In genomic region chr2:201808070-201808469, GRCh38 we compare ENCODE assay signal across 1 cellular context.
TF ChIP-seq lines count a peak whose summit lies in the region.

No MANE protein-coding gene starts in this region.

TF ChIP-seq in IMR-90, 13 proteins besides CTCF, POLR2A, EP300 and RAD21:
- TF ChIP-seq ELK1 (IDR thresholded peaks at IDR 0.05; ENCODE audit: borderline replicate concordance, low read depth, low read length) (no peak), BHLHE40 (IDR thresholded peaks at IDR 0.05; ENCODE audit: low read depth, low read length) (no peak), MAFK (IDR thresholded peaks at IDR 0.05; ENCODE audit: low read depth, low read length) (no peak), CHD1 (IDR thresholded peaks at IDR 0.05; ENCODE audit: low read depth, low read length) (no peak), USF2 (IDR thresholded peaks at IDR 0.05; ENCODE audit: low read depth, low read length) (no peak), MXI1 (IDR thresholded peaks at IDR 0.05; ENCODE audit: borderline replicate concordance, low read depth, low read length) (no peak), NFE2L2 (IDR thresholded peaks at IDR 0.05; ENCODE audit: low read depth, low read length) (no peak), MAZ (IDR thresholded peaks at IDR 0.05; ENCODE audit: borderline replicate concordance, low read depth, low read length) (no peak), CEBPB (IDR thresholded peaks at IDR 0.05; ENCODE audit: low read depth, low read length) (no peak), RFX5 (IDR thresholded peaks at IDR 0.05; ENCODE audit: low read depth, low read length) (no peak), RCOR1 (IDR thresholded peaks at IDR 0.05; ENCODE audit: insufficient replicate concordance, low read length) (no peak), FOS (IDR thresholded peaks at IDR 0.05; ENCODE audit: low read depth, low read length) (no peak), SMC3 (IDR thresholded peaks at IDR 0.05; ENCODE audit: low read depth, low read length) (no peak)
TF ChIP-seq in IMR-90: peak in this region for 0.
